In the genomic region with DNA sequence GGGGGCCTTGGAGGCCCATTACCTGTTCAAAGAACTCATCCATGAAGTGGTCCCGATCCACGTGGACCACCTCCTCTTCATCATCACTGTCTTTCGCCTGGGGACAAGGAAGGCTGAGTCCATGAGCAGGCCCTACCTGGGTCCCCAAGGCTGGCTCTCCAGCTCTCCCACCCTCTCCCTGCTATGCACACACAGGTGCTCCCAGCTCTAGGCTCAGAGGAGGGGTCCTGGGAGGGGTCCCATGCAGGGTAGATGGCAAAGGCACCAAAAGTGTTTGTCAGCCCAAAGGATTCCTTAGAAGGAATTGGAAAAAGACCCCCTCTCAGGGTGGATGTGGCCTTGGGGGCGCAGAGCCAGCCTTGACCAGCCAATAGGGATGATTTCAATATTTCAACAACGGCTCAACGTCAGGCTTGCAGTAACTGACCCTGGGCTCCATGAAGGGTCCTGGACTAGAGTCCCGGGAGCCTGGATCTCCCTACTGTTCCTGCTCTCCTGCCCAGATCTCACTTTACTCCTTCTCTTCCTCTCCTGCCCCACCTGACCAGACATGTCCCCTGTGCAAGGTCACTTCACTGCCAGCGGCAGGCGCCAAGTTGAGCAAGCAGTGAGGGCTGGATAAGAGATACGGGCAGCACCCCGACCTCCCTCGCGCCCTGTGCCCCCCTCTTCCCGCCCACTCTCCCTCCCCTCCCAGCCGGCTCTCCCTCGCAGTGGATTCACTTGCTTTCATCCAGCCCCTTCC, we compare ENCODE assay signal across 20 cellular contexts. TPM values are rescaled to one million over a fixed set of nuclear protein-coding genes. Genes with fewer than 3 reads are reported as not detected.
DNase-seq lines count a peak whose midpoint lies in the region; TF ChIP-seq lines count a peak whose summit lies in the region.
"Had no signal": no experiment of that assay in that cellular context is flagged by ENCODE, and none has a peak within 500 bp of the region (broad histone marks: within the 10 kb centered on the region; RNA-seq: fewer than 3 reads in every experiment).

No MANE protein-coding gene starts in this region.

- no peaks in the 10 kb centered on the region; the same call in 1 of the 2 replicates for H3K79me2 ChIP-seq in H9 (ENCODE audit: insufficient read depth, low read length)
- no peaks in the 10 kb centered on the region for H3K79me2 ChIP-seq in mammary epithelial cell (ENCODE audit: insufficient read depth, low read length)

- no peak overlapping the region for H4K8ac ChIP-seq in H9 (replicated peaks; ENCODE audit: insufficient read length, low read depth, low read length)

- no peak overlapping the region for H3K9ac ChIP-seq in H9 (ENCODE audit: extremely low read depth, insufficient read length, low read length)
- H3K9ac ChIP-seq in mammary epithelial cell (ENCODE audit: insufficient read depth, low read length) = no peak overlapping the region
- H3K9ac ChIP-seq: KMS-11 had no signal

- no TSS peak for BruUV-seq in mammary epithelial cell (replicated peaks; lab: Mats Ljungman, UMichigan)

- no peaks in the 10 kb centered on the region for H4K20me1 ChIP-seq in H9 (ENCODE audit: control insufficient read depth, insufficient read depth, insufficient read length)
- no peaks in the 10 kb centered on the region for H4K20me1 ChIP-seq in mammary epithelial cell (ENCODE audit: insufficient read depth, low read length)

- H3K27ac ChIP-seq in H9 (ENCODE audit: insufficient read length, low read depth, low read length) (no peak overlapping the region), mammary epithelial cell (ENCODE audit: insufficient read depth, low read depth, low read length) (no peak overlapping the region)
- H3K27ac ChIP-seq: KMS-11, lower lobe of right lung, uterus had no signal

- H2BK5ac ChIP-seq in H9 (ENCODE audit: insufficient read length, low read length) = no peak overlapping the region

- TF ChIP-seq CTCF in H9 (conservative IDR thresholded peaks at IDR 0.05) (no peak), mammary epithelial cell (conservative IDR thresholded peaks at IDR 0.05 in 1 of 2, IDR thresholded peaks at IDR 0.05 in 1 of 2; ENCODE audit: extremely low read depth in 1 of 2, insufficient read depth in 1 of 2, low read depth in 1 of 2, low read length in 2 of 2) (no peak), neural crest cell (conservative IDR thresholded peaks at IDR 0.05) (no peak)

- H4K91ac ChIP-seq in H9 (ENCODE audit: insufficient read length, low read depth, low read length) = no peak overlapping the region

- no peaks in the 10 kb centered on the region for H3K79me1 ChIP-seq in H9 (ENCODE audit: insufficient read depth, low read depth, low read length, poor library complexity, severe bottlenecking)

- H3K23ac ChIP-seq in H9 (ENCODE audit: insufficient read length, low read depth, low read length) = no peak overlapping the region

- H3K9me3 Mint-ChIP-seq in H9 = no peaks in the 10 kb centered on the region
- no peaks in the 10 kb centered on the region for H3K9me3 Mint-ChIP-seq in neural crest cell
- H3K9me3 Mint-ChIP-seq: activated CD4-positive, alpha-beta T cell treated with anti-CD3 and anti-CD28 coated beads, Interleukin-2, amount 10 ng/mL, durations not matched to agents 7 days and 5 days; activated naive CD8-positive, alpha-beta T cell treated with anti-CD3 and anti-CD28 coated beads for 36 hours; GM23338; immature natural killer cell had no signal

- peaks cover 8% of the 10 kb centered on the region for H3K23me2 ChIP-seq in H9 (ENCODE audit: insufficient read length, low read depth, low read length, poor library complexity, severe bottlenecking)

- H3K4me1 Mint-ChIP-seq in H9 (peaks cover 18 to 26% of the 10 kb centered on the region in 2 experiments), neural crest cell (peaks cover 9% of the 10 kb centered on the region)
- H3K4me1 Mint-ChIP-seq: activated naive CD8-positive, alpha-beta T cell treated with anti-CD3 and anti-CD28 coated beads for 36 hours had no signal

- H2AFZ ChIP-seq in H9 (ENCODE audit: low read length) (no peak overlapping the region), mammary epithelial cell (ENCODE audit: low read depth, low read length) (peak overlapping the region; percentile 79)
- H2AFZ ChIP-seq: GM23338 had no signal

- H3K4me1 ChIP-seq in H9 (ENCODE audit: insufficient read depth, low read length) = no peaks in the 10 kb centered on the region
- peaks cover 33% of the 10 kb centered on the region for H3K4me1 ChIP-seq in mammary epithelial cell (ENCODE audit: insufficient read depth, low read length)
- H3K4me1 ChIP-seq: uterus had no signal

- no peak overlapping the region for H3K4ac ChIP-seq in H9 (ENCODE audit: low read depth, low read length)

- no peak overlapping the region for H3T11ph ChIP-seq in H9 (ENCODE audit: low read length)

- H4K5ac ChIP-seq in H9 (ENCODE audit: insufficient read length, low read depth, low read length) = no peak overlapping the region

- in situ Hi-C loops in mammary epithelial cell (cut with MboI; ENCODE audit: low sequenced_read_pairs in 2 of 2) = no loop called here

- CTCF ChIA-PET in mammary epithelial cell (lab: Charles Lee; ENCODE audit: low non-redundant PET) = no interaction called here

- no peaks in the 10 kb centered on the region for H3K27me3 ChIP-seq in H9 (ENCODE audit: insufficient read depth, low read length)
- no peaks in the 10 kb centered on the region for H3K27me3 ChIP-seq in mammary epithelial cell (ENCODE audit: insufficient read depth, low read length)
- H3K27me3 ChIP-seq: uterus had no signal

- no CpG with 5 or more reads among the region's 16 CpGs for WGBS in H9 (ENCODE audit: extremely low coverage, insufficient read length, low lambda C conversion rate)
- WGBS in mammary epithelial cell (ENCODE audit: low coverage, missing lambda C conversion rate) = 58% methylated on average over 3 of the region's 16 CpGs

- no peak overlapping the region for H2BK12ac ChIP-seq in H9 (ENCODE audit: insufficient read length, low read depth, low read length)

- H3K4me2 ChIP-seq in H9 (ENCODE audit: insufficient read depth, insufficient read length, low read length) = no peak overlapping the region
- H3K4me2 ChIP-seq in mammary epithelial cell (ENCODE audit: insufficient read depth, low read depth, low read length) = peak overlapping the region; percentile 49
- H3K4me2 ChIP-seq: GM23338, KMS-11 had no signal

- H3K36me3 Mint-ChIP-seq in H9 (ENCODE audit: insufficient read depth in 1 of 3, low read depth in 3 of 3) (0 out of 7 replicates have a peak, but pooled peaks cover 0 to 3% (median 0%) of the 10 kb centered on the region in 3 experiments), neural crest cell (ENCODE audit: low read depth) (no peaks in the 10 kb centered on the region)
- H3K36me3 Mint-ChIP-seq: activated naive CD8-positive, alpha-beta T cell treated with anti-CD3 and anti-CD28 coated beads for 36 hours; immature natural killer cell had no signal

- H2BK120ac ChIP-seq in H9 (ENCODE audit: low read depth, low read length, poor library complexity, severe bottlenecking) = no peak overlapping the region

- no peak overlapping the region for H3K4me3 ChIP-seq in mammary epithelial cell (replicated peaks in 1 of 3; ENCODE audit: insufficient read depth in 1 of 3, low read depth in 2 of 3, low read length in 3 of 3)
- H3K4me3 ChIP-seq: GM23338, lower lobe of right lung, uterus had no signal

- dilution Hi-C loops in mammary epithelial cell (cut with HindIII; ENCODE audit: low sequenced_read_pairs) = loop anchor here (5.0 kb wide), 3 partner anchors 36 to 71 kb away; a partner anchor contains a TSS

- no peak overlapping the region for H3K56ac ChIP-seq in H9 (ENCODE audit: insufficient read length, low read depth, low read length)

- no peaks in the 10 kb centered on the region for H3K36me3 ChIP-seq in mammary epithelial cell (ENCODE audit: insufficient read depth, low read length)
- H3K36me3 ChIP-seq: lower lobe of right lung, uterus had no signal

- H2BK15ac ChIP-seq in H9 (ENCODE audit: low read depth, low read length) = no peak overlapping the region

- no peaks in the 10 kb centered on the region for H3K9me3 ChIP-seq in H9 (ENCODE audit: control insufficient read depth, low read depth, low read length)
- H3K9me3 ChIP-seq in mammary epithelial cell (replicated peaks; ENCODE audit: insufficient read depth, low read length) = no peaks in the 10 kb centered on the region
- H3K9me3 ChIP-seq: Caco-2, lower lobe of right lung, uterus had no signal

- DNase-seq in H9 (no peak), mammary epithelial cell (no peak), neural crest cell (ENCODE audit: low read depth, low spot score) (no peak), NCI-H2081 (lab: John Stamatoyannopoulos, UW) (no peak), GM19238 (ENCODE audit: insufficient read length, low spot score) (no peak), NCI-H2196 treated with DMSO at 0.1 percent for 48 hours (lab: John Stamatoyannopoulos, UW; ENCODE audit: unreplicated experiment) (no peak)
- DNase-seq: activated CD4-positive, alpha-beta T cell treated with anti-CD3 and anti-CD28 coated beads, Interleukin-2, amount 10 ng/mL, durations not matched to agents 7 days and 5 days; activated naive CD8-positive, alpha-beta T cell treated with anti-CD3 and anti-CD28 coated beads for 36 hours; Caco-2; immature natural killer cell; lower lobe of right lung; NCI-H1048; NCI-H187 treated with DMSO at 0.1 percent for 48 hours; NCI-H226; occipital lobe; PC-3; T-helper 1 cell; uterus had no signal

- intact Hi-C loops in mammary epithelial cell (cut with micrococcal nuclease) = no loop called here

- H3K27ac Mint-ChIP-seq in H9 (peak overlapping the region in 2 of 3 experiments; percentile 30 to 85; a peak in 2 of 7 replicates), neural crest cell (ENCODE audit: unreplicated experiment) (peak overlapping the region; percentile 50)
- H3K27ac Mint-ChIP-seq: activated CD4-positive, alpha-beta T cell treated with anti-CD3 and anti-CD28 coated beads, Interleukin-2, amount 10 ng/mL, durations not matched to agents 7 days and 5 days; activated naive CD8-positive, alpha-beta T cell treated with anti-CD3 and anti-CD28 coated beads for 36 hours; GM23338; immature natural killer cell had no signal

- no peak overlapping the region; the same call in 1 of the 2 replicates for H3K14ac ChIP-seq in H9 (ENCODE audit: insufficient read depth, low read length)

- H2BK20ac ChIP-seq in H9 (ENCODE audit: low read depth, low read length, poor library complexity, severe bottlenecking) = no peak overlapping the region

- no peak overlapping the region for H3K4me3 Mint-ChIP-seq in H9
- no peak overlapping the region for H3K4me3 Mint-ChIP-seq in neural crest cell
- H3K4me3 Mint-ChIP-seq: activated CD4-positive, alpha-beta T cell treated with anti-CD3 and anti-CD28 coated beads, Interleukin-2, amount 10 ng/mL, durations not matched to agents 7 days and 5 days; activated naive CD8-positive, alpha-beta T cell treated with anti-CD3 and anti-CD28 coated beads for 36 hours; GM23338; immature natural killer cell had no signal

- H3K27me3 Mint-ChIP-seq in H9 (ENCODE audit: low read depth) (peaks cover 6% of the 10 kb centered on the region; the same call in 1 of the 2 replicates), neural crest cell (ENCODE audit: low read depth) (peaks cover 18% of the 10 kb centered on the region)
- H3K27me3 Mint-ChIP-seq: activated naive CD8-positive, alpha-beta T cell treated with anti-CD3 and anti-CD28 coated beads for 36 hours had no signal

- H3K18ac ChIP-seq in H9 (ENCODE audit: insufficient read length, low read depth, low read length) = no peak overlapping the region

- no peak overlapping the region for H2AK5ac ChIP-seq in H9 (ENCODE audit: insufficient read length, low read length)

RNA-seq across cellular contexts. Expression of a gene that starts 8.8 kb away (rescaled TPM):
- total RNA-seq in H9 (2021) (9.7 and 11.0 TPM in 2 replicates), mammary epithelial cell (1 to 10 TPM in 1 of 2 donors, under 1 TPM in 1; 0.33 to 1.1 TPM), neural crest cell (12.1 and 14.1 TPM in 2 replicates)
- polyA plus RNA-seq in mammary epithelial cell = 0.80 TPM
- 0.16 TPM for polyA minus RNA-seq in mammary epithelial cell
- polyA plus RNA-seq: immature natural killer cell had no signal

RNA-seq across cellular contexts. Expression of a gene that starts 16.7 kb away (rescaled TPM):
- total RNA-seq in H9 (2021) (5.5 and 7.5 TPM in 2 replicates), mammary epithelial cell (1 to 10 TPM; 3.8 to 3.9 TPM), neural crest cell (1.9 and 2.3 TPM in 2 replicates)
- 3.3 TPM for polyA plus RNA-seq in mammary epithelial cell
- 1.1 TPM for polyA minus RNA-seq in mammary epithelial cell
- polyA plus RNA-seq: immature natural killer cell had no signal

RNA-seq across cellular contexts. Expression of a gene that starts 31.7 kb away (rescaled TPM):
- total RNA-seq in H9 (2021) (31.1 and 32.3 TPM in 2 replicates), mammary epithelial cell (10 to 100 TPM; 13.3 to 64.3 TPM), neural crest cell (21.9 and 26.0 TPM in 2 replicates)
- 46.1 TPM for polyA plus RNA-seq in mammary epithelial cell
- 73.1 TPM for polyA minus RNA-seq in mammary epithelial cell

RNA-seq across cellular contexts. Expression of a gene that starts 44.1 kb away (rescaled TPM):
- 36.9 and 37.0 TPM in 2 replicates for total RNA-seq in H9 (2021)
- total RNA-seq in mammary epithelial cell = 10 to 100 TPM in 1 of 2 donors, 1 to 10 TPM in 1; 8.5 to 14.8 TPM
- 2.6 TPM for polyA plus RNA-seq in mammary epithelial cell
- 10.4 TPM for polyA minus RNA-seq in mammary epithelial cell
- total RNA-seq in neural crest cell = 33.4 and 35.2 TPM in 2 replicates

RNA-seq across cellular contexts. Expression of a gene that starts 52.8 kb away (rescaled TPM):
- total RNA-seq in H9 (2021) (6.1 and 6.9 TPM in 2 replicates), mammary epithelial cell (10 to 100 TPM; 31.7 to 37.2 TPM), neural crest cell (7.7 and 8.0 TPM in 2 replicates)
- polyA plus RNA-seq in mammary epithelial cell = 31.2 TPM
- polyA minus RNA-seq in mammary epithelial cell = 29.5 TPM
